Comparison of ENCODE assay signal across 8 cellular contexts in the genomic region with DNA sequence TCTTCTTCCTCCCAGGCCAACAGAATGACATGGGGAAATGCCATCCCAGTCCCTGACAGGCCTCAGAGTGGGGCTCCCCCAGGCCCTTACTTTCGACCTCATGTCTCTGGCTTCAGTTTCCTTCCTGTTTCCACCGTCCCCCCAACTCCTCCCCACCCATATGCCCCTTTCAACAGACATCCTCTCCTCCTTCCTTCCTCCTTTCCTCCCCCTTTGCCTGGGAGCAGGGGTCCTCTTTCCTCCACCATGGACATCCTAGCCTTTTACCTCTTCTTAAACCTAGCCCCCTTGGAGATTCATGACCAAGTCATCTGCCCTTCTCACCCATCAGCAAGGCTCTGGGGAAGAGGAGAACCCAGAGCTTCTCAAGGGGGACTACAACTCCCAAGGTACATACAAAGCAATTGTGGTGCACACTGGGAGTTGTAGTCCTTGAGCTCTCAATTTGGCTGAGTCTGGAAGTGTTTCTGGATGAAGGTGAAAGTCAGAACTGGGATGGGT. TPM values are rescaled to one million over a fixed set of nuclear protein-coding genes. Genes with fewer than 3 reads are reported as not detected.
DNase-seq lines count a peak whose midpoint lies in the region; ATAC-seq and TF ChIP-seq lines count a peak whose summit lies in the region.

No MANE protein-coding gene starts in this region.

- H3K9me2 ChIP-seq in Karpas-422 (replicated peaks; ENCODE audit: insufficient read depth, low read length): no peaks in the 10 kb centered on the region

- CTCF ChIA-PET in activated CD4-positive, alpha-beta T cell treated with anti-CD3 and anti-CD28 coated beads, Interleukin-2, amount 10 ng/mL, durations not matched to agents 7 days and 5 days (lab: Charles Lee): interaction anchor here (0.8 to 17.4 kb wide), 8 partner anchors 8 to 166 kb away, joined by 3 to 184 read pairs (median 3); partner anchors contain the start of genes KRTCAP2, LENEP and ZBTB7B

- peaks cover 3 to 21% of the 10 kb centered on the region in 2 donors for H3K36me3 Mint-ChIP-seq in CD14-positive monocyte
- peaks cover 37% of the 10 kb centered on the region for H3K36me3 Mint-ChIP-seq in activated CD4-positive, alpha-beta T cell treated with anti-CD3 and anti-CD28 coated beads, Interleukin-2, amount 10 ng/mL, durations not matched to agents 7 days and 5 days (ENCODE audit: low read depth)
- peaks cover 12% of the 10 kb centered on the region for H3K36me3 Mint-ChIP-seq in stimulated activated memory B cell treated with anti-CD40 and anti-IgM and Interleukin-4, amounts not matched to agents 10 μg/mL and 1 μg/mL and 100 μg/mL, for 72 hours

- H3K4me2 ChIP-seq in Karpas-422 (ENCODE audit: low read depth, low read length, poor library complexity, severe bottlenecking): peak overlapping the region; percentile 97

- no peaks in the 10 kb centered on the region for H3K36me3 ChIP-seq in Karpas-422 (ENCODE audit: insufficient read depth, low read length)

- H3K9me3 ChIP-seq in Karpas-422 (ENCODE audit: low read length): no peaks in the 10 kb centered on the region

- H3K4me3 Mint-ChIP-seq in CD14-positive monocyte: peak overlapping the region; percentile 74 to 98
- peak overlapping the region; percentile 65 for H3K4me3 Mint-ChIP-seq in activated CD4-positive, alpha-beta T cell treated with anti-CD3 and anti-CD28 coated beads, Interleukin-2, amount 10 ng/mL, durations not matched to agents 7 days and 5 days
- H3K4me3 Mint-ChIP-seq in stimulated activated memory B cell treated with anti-CD40 and anti-IgM and Interleukin-4, amounts not matched to agents 10 μg/mL and 1 μg/mL and 100 μg/mL, for 72 hours: peak overlapping the region; percentile 41

- H3K27me3 Mint-ChIP-seq in CD14-positive monocyte (ENCODE audit: low read depth in 3 of 3): no peaks in the 10 kb centered on the region
- H3K27me3 Mint-ChIP-seq in activated CD4-positive, alpha-beta T cell treated with anti-CD3 and anti-CD28 coated beads, Interleukin-2, amount 10 ng/mL, durations not matched to agents 7 days and 5 days: no peaks in the 10 kb centered on the region
- no peaks in the 10 kb centered on the region for H3K27me3 Mint-ChIP-seq in stimulated activated memory B cell treated with anti-CD40 and anti-IgM and Interleukin-4, amounts not matched to agents 10 μg/mL and 1 μg/mL and 100 μg/mL, for 72 hours

- H2AFZ ChIP-seq in Karpas-422 (ENCODE audit: low read length): no peak overlapping the region

- peak overlapping the region; percentile 93; the same call in 1 of the 2 replicates for H3K9ac ChIP-seq in Karpas-422 (ENCODE audit: low read length)

- H3K4me1 Mint-ChIP-seq in CD14-positive monocyte: peaks cover 58% of the 10 kb centered on the region
- peaks cover 55% of the 10 kb centered on the region for H3K4me1 Mint-ChIP-seq in activated CD4-positive, alpha-beta T cell treated with anti-CD3 and anti-CD28 coated beads, Interleukin-2, amount 10 ng/mL, durations not matched to agents 7 days and 5 days
- H3K4me1 Mint-ChIP-seq in stimulated activated memory B cell treated with anti-CD40 and anti-IgM and Interleukin-4, amounts not matched to agents 10 μg/mL and 1 μg/mL and 100 μg/mL, for 72 hours: peaks cover 69% of the 10 kb centered on the region

- peak; percentile 31 for ATAC-seq in stimulated activated memory B cell treated with anti-CD40 and anti-IgM and Interleukin-4, amounts not matched to agents 10 μg/mL and 1 μg/mL and 100 μg/mL, for 72 hours
- no peak for ATAC-seq in GM21825 (IDR thresholded peaks at IDR 0.05; ENCODE audit: unreplicated experiment)

- intact Hi-C loops in CD14-positive monocyte (cut with micrococcal nuclease): loop anchor here (2.0 to 5.0 kb wide), 3 partner anchors 34 to 46 kb away; partner anchors contain the start of genes SHC1 (in 2 of the 2), ADAM15 (in 1 of the 2) and CKS1B (in 1 of the 2)

- H3K4me3 ChIP-seq in Karpas-422 (ENCODE audit: low read length): no peak overlapping the region

- H3K9me3 Mint-ChIP-seq in CD14-positive monocyte: no peaks in the 10 kb centered on the region
- H3K9me3 Mint-ChIP-seq in activated CD4-positive, alpha-beta T cell treated with anti-CD3 and anti-CD28 coated beads, Interleukin-2, amount 10 ng/mL, durations not matched to agents 7 days and 5 days: no peaks in the 10 kb centered on the region
- no peaks in the 10 kb centered on the region for H3K9me3 Mint-ChIP-seq in stimulated activated memory B cell treated with anti-CD40 and anti-IgM and Interleukin-4, amounts not matched to agents 10 μg/mL and 1 μg/mL and 100 μg/mL, for 72 hours

- TF ChIP-seq CTCF in CD14-positive monocyte (IDR thresholded peaks at IDR 0.05): no peak

- H3K27me3 ChIP-seq in Karpas-422 (ENCODE audit: low read length): no peaks in the 10 kb centered on the region

- no peaks in the 10 kb centered on the region for H4K20me1 ChIP-seq in Karpas-422 (ENCODE audit: insufficient read depth, low read depth, low read length)

- peak overlapping the region; percentile 94 to 100 (median 99) for H3K27ac Mint-ChIP-seq in CD14-positive monocyte
- H3K27ac Mint-ChIP-seq in activated CD4-positive, alpha-beta T cell treated with anti-CD3 and anti-CD28 coated beads, Interleukin-2, amount 10 ng/mL, durations not matched to agents 7 days and 5 days: peak overlapping the region; percentile 91
- H3K27ac Mint-ChIP-seq in stimulated activated memory B cell treated with anti-CD40 and anti-IgM and Interleukin-4, amounts not matched to agents 10 μg/mL and 1 μg/mL and 100 μg/mL, for 72 hours: peak overlapping the region; percentile 84

- DNase-seq in CD14-positive monocyte (ENCODE audit: low spot score) (no peak), Karpas-422 (peak; percentile 78), germinal center (ENCODE audit: low spot score) (peak; percentile 49), islet precursor cell (no peak), cortex of kidney (lab: John Stamatoyannopoulos, UW) (no peak)
- DNase-seq in activated CD4-positive, alpha-beta T cell treated with anti-CD3 and anti-CD28 coated beads, Interleukin-2, amount 10 ng/mL, durations not matched to agents 7 days and 5 days: peak; percentile 62

- H3K4me1 ChIP-seq in Karpas-422 (ENCODE audit: low read length): peaks cover 73% of the 10 kb centered on the region

- H3K27ac ChIP-seq in Karpas-422 (ENCODE audit: low read length): peak overlapping the region; percentile 96

- POLR2A ChIA-PET in activated CD4-positive, alpha-beta T cell treated with anti-CD3 and anti-CD28 coated beads, Interleukin-2, amount 10 ng/mL, durations not matched to agents 7 days and 5 days (lab: Charles Lee): no interaction called here

- H3K79me2 ChIP-seq in Karpas-422 (ENCODE audit: low read length): peaks cover 34% of the 10 kb centered on the region

RNA-seq across cellular contexts. Expression of gene ZBTB7B, which starts 4.0 kb away (rescaled TPM):
- 1 to 10 TPM; 6.3 to 9.6 TPM for polyA plus RNA-seq in CD14-positive monocyte
- total RNA-seq in Karpas-422 (2014; rRNA removed; shearing (Covaris generic); ENCODE audit: low replicate concordance): 17.1 and 31.0 TPM in 2 replicates
- total RNA-seq in activated CD4-positive, alpha-beta T cell treated with anti-CD3 and anti-CD28 coated beads, Interleukin-2, amount 10 ng/mL, durations not matched to agents 7 days and 5 days: 100 to 1,000 TPM; 112 to 127 TPM

RNA-seq across cellular contexts. Expression of gene LENEP, which starts 13.3 kb away (rescaled TPM):
- not detected for polyA plus RNA-seq in CD14-positive monocyte
- total RNA-seq in Karpas-422 (2014; rRNA removed; shearing (Covaris generic); ENCODE audit: low replicate concordance): 2.6 TPM in 1 of 2 replicates, not detected in the other
- total RNA-seq in activated CD4-positive, alpha-beta T cell treated with anti-CD3 and anti-CD28 coated beads, Interleukin-2, amount 10 ng/mL, durations not matched to agents 7 days and 5 days: 1 to 10 TPM in 1 of 2 experiments, under 1 TPM in 1; 0.85 to 1.0 TPM

RNA-seq across cellular contexts. Expression of gene FLAD1, which starts 23.5 kb away (rescaled TPM):
- 10 to 100 TPM; 31.5 to 35.1 TPM for polyA plus RNA-seq in CD14-positive monocyte
- total RNA-seq in Karpas-422 (2014; rRNA removed; shearing (Covaris generic); ENCODE audit: low replicate concordance): 48.7 and 57.3 TPM in 2 replicates
- total RNA-seq in activated CD4-positive, alpha-beta T cell treated with anti-CD3 and anti-CD28 coated beads, Interleukin-2, amount 10 ng/mL, durations not matched to agents 7 days and 5 days: 10 to 100 TPM; 41.2 to 41.3 TPM

RNA-seq across cellular contexts. Expression of gene DCST2, which starts 26.9 kb away (rescaled TPM):
- polyA plus RNA-seq in CD14-positive monocyte: not detected
- total RNA-seq in Karpas-422 (2014; rRNA removed; shearing (Covaris generic); ENCODE audit: low replicate concordance): 1.3 and 3.5 TPM in 2 replicates
- under 1 TPM; 0.50 to 0.73 TPM for total RNA-seq in activated CD4-positive, alpha-beta T cell treated with anti-CD3 and anti-CD28 coated beads, Interleukin-2, amount 10 ng/mL, durations not matched to agents 7 days and 5 days

RNA-seq across cellular contexts. Expression of gene DCST1, which starts 27.0 kb away (rescaled TPM):
- not detected for polyA plus RNA-seq in CD14-positive monocyte
- not detected in 2 replicates for total RNA-seq in Karpas-422 (2014; rRNA removed; shearing (Covaris generic); ENCODE audit: low replicate concordance)
- not detected for total RNA-seq in activated CD4-positive, alpha-beta T cell treated with anti-CD3 and anti-CD28 coated beads, Interleukin-2, amount 10 ng/mL, durations not matched to agents 7 days and 5 days

Comparison
In these comparisons a context has a peak if more than half of its experiments do, and no peak if none do; other contexts are left out.
1. DNase-seq: peak in Karpas-422 (single experiment), activated CD4-positive, alpha-beta T cell treated with anti-CD3 and anti-CD28 coated beads, Interleukin-2, amount 10 ng/mL, durations not matched to agents 7 days and 5 days (single experiment) and germinal center (single experiment); none in CD14-positive monocyte (single experiment), islet precursor cell (single experiment) and cortex of kidney (single experiment).
2. Peak in every context shown above with its lines, with median percentiles within 50 percentile points of each other: H3K27ac Mint-ChIP-seq and H3K4me3 Mint-ChIP-seq.